19 cellular contexts compared by ENCODE assay signal in the genomic region with DNA sequence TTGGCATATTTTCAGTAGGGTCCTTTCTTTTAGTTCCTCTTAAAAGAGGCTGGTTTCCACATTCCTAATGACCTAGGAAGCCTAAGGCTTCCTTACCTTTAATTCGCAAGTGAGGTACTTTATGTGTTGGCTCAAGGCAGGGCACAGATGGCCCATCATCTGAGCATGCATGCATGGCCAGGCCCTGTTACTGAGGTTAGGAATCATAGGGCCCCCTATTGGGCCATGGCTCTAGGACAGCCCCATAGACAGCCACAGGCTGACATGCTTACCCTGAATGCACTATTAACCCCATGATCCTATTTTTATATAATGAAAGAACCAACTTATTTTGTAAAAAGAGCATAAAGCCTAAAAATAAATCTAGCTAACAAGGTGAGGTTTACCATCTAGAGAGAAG.
"Had no signal": no experiment of that assay in that cellular context is flagged by ENCODE, and none has a peak within 500 bp of the region (broad histone marks: within the 10 kb centered on the region; RNA-seq: fewer than 3 reads in every experiment).

No MANE protein-coding gene starts in this region.

- H3K9me3 ChIP-seq: gastrocnemius medialis, testis, upper lobe of right lung, vagina had no signal

- H3K4me3 ChIP-seq: gastrocnemius medialis, heart right ventricle, spleen, testis, tibial nerve, upper lobe of right lung, vagina had no signal

- ATAC-seq: gastrocnemius medialis; heart right ventricle; sciatic nerve; stimulated activated memory B cell treated with anti-CD40 and anti-IgM and Interleukin-4, amounts not matched to agents 10 μg/mL and 1 μg/mL and 100 μg/mL, for 72 hours; stimulated activated naive CD8-positive, alpha-beta T cell treated with anti-CD3 and anti-CD28 coated beads, Interleukin-15, amount 100 ng/mL, for 72 hours; upper lobe of right lung had no signal

- H3K27ac Mint-ChIP-seq: naive B cell; stimulated activated memory B cell treated with anti-CD40 and anti-IgM and Interleukin-4, amounts not matched to agents 10 μg/mL and 1 μg/mL and 100 μg/mL, for 72 hours; stimulated activated naive CD8-positive, alpha-beta T cell treated with anti-CD3 and anti-CD28 coated beads, Interleukin-15, amount 100 ng/mL, for 72 hours had no signal

- H3K4me1 ChIP-seq: gastrocnemius medialis, heart right ventricle, spleen, testis, tibial nerve, upper lobe of right lung, vagina had no signal

- H3K27me3 Mint-ChIP-seq: naive B cell; stimulated activated memory B cell treated with anti-CD40 and anti-IgM and Interleukin-4, amounts not matched to agents 10 μg/mL and 1 μg/mL and 100 μg/mL, for 72 hours had no signal

- H3K27ac ChIP-seq: gastrocnemius medialis, heart right ventricle, spleen, testis, tibial nerve, upper lobe of right lung, vagina had no signal

- H3K27me3 ChIP-seq: gastrocnemius medialis, heart right ventricle, spleen, testis, tibial nerve, upper lobe of right lung, vagina had no signal

- H3K36me3 Mint-ChIP-seq: naive B cell; stimulated activated memory B cell treated with anti-CD40 and anti-IgM and Interleukin-4, amounts not matched to agents 10 μg/mL and 1 μg/mL and 100 μg/mL, for 72 hours had no signal

- H3K4me3 Mint-ChIP-seq: naive B cell; nephron; stimulated activated memory B cell treated with anti-CD40 and anti-IgM and Interleukin-4, amounts not matched to agents 10 μg/mL and 1 μg/mL and 100 μg/mL, for 72 hours; stimulated activated naive CD8-positive, alpha-beta T cell treated with anti-CD3 and anti-CD28 coated beads, Interleukin-15, amount 100 ng/mL, for 72 hours had no signal

- DNase-seq: effector CD4-positive, alpha-beta T cell; gastrocnemius medialis; heart right ventricle; hypothalamus; kidney glomerular epithelial cell; mesendoderm; naive B cell; spleen; stimulated activated CD4-positive, alpha-beta T cell treated with anti-CD3 and anti-CD28 coated beads, Interleukin-15, amount 100 ng/mL, for 24 hours; stimulated activated CD4-positive, alpha-beta T cell treated with anti-CD3 and anti-CD28 coated beads, Interleukin-1b, Interleukin-23, amount 100 ng/mL, for 48 hours; stimulated activated CD4-positive, alpha-beta T cell treated with anti-CD3 and anti-CD28 coated beads, Interleukin-4, amount 100 ng/mL, for 24 hours; stimulated activated naive CD8-positive, alpha-beta T cell treated with anti-CD3 and anti-CD28 coated beads, Interleukin-15, amount 100 ng/mL, for 72 hours; testis; upper lobe of right lung had no signal

- H3K36me3 ChIP-seq: gastrocnemius medialis, heart right ventricle, spleen, tibial nerve, upper lobe of right lung, vagina had no signal

- H3K4me1 Mint-ChIP-seq: naive B cell; stimulated activated memory B cell treated with anti-CD40 and anti-IgM and Interleukin-4, amounts not matched to agents 10 μg/mL and 1 μg/mL and 100 μg/mL, for 72 hours; stimulated activated naive CD8-positive, alpha-beta T cell treated with anti-CD3 and anti-CD28 coated beads, Interleukin-15, amount 100 ng/mL, for 72 hours had no signal

- H3K9me3 Mint-ChIP-seq: nephron had no signal
